In the genomic region with DNA sequence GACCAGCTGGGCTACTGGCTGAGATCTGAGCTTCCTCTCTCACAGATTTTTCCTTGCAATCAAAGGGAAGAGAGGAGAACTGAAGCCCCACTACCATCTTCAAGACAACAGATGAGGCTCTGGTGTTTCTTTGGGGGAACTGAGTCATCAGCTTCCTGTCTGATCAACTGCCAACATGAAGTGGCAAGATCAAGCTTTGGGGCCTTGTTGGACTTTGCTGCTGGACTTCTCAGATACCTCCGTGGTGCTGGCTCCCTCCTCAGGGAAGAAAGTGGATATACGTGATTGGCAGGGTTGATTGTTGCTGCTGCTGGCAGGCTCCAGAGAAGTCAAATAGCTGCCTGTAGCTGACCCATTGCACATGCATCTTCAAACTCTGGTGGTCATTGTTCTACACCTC, we compare ENCODE assay signal across 1 cellular context.
TF ChIP-seq lines count a peak whose summit lies in the region.

No MANE protein-coding gene starts in this region.

TF ChIP-seq in H1, 55 proteins besides CTCF, POLR2A, EP300 and RAD21 (continued from another document):
- TF ChIP-seq TBP (IDR thresholded peaks at IDR 0.05; ENCODE audit: low read depth, low read length) (no peak), E2F6 (IDR thresholded peaks at IDR 0.05) (no peak), PHF8 (conservative IDR thresholded peaks at IDR 0.05; ENCODE audit: low read depth, low read length) (no peak), JUN (IDR thresholded peaks at IDR 0.05; ENCODE audit: low read depth, low read length) (no peak), CEBPB (IDR thresholded peaks at IDR 0.05; ENCODE audit: low read depth, low read length) (no peak), HDAC2 (IDR thresholded peaks at IDR 0.05; ENCODE audit: borderline replicate concordance in 1 of 2, low read depth in 2 of 2, low read length in 2 of 2) (no peak), EGR1 (IDR thresholded peaks at IDR 0.05; ENCODE audit: borderline replicate concordance, low read depth, low read length) (no peak), RXRA (IDR thresholded peaks at IDR 0.05; ENCODE audit: insufficient read depth, low read depth, low read length) (no peak)
TF ChIP-seq in H1: peak in this region for 0.
